Comparison of ENCODE assay signal across 1 cellular context in genomic region chr7:152435384-152436278, GRCh38.
TF ChIP-seq lines count a peak whose summit lies in the region.

KMT2C (minus strand) TSS chr7:152436003; CDS start chr7:152435786, 217 bp downstream.

TF ChIP-seq in HepG2, 621 proteins besides CTCF, POLR2A, EP300 and RAD21:
- TF ChIP-seq SAP130 (CRISPR knock-in tag; IDR thresholded peaks at IDR 0.05; ENCODE audit: low read depth) (peak; percentile 50), MBD4 (IDR thresholded peaks at IDR 0.05; ENCODE audit: borderline replicate concordance, low read length) (no peak), TGIF2 (CRISPR knock-in tag; IDR thresholded peaks at IDR 0.05) (0 out of 2 replicates have a peak, but pooled peaks have one; percentile 45), ZNF790 (CRISPR knock-in tag; IDR thresholded peaks at IDR 0.05; ENCODE audit: borderline replicate concordance) (no peak), ZNF687 (CRISPR knock-in tag; IDR thresholded peaks at IDR 0.05) (peak; percentile 53), BORCS8-MEF2B (CRISPR knock-in tag; IDR thresholded peaks at IDR 0.05) (no peak), ZFY (CRISPR knock-in tag; IDR thresholded peaks at IDR 0.05) (peak; percentile 26; the same call in 1 of the 2 replicates), GABPB1 (CRISPR knock-in tag; IDR thresholded peaks at IDR 0.05) (peak; percentile 33; the same call in 1 of the 2 replicates), UBTF (CRISPR knock-in tag; IDR thresholded peaks at IDR 0.05) (peak; percentile 47; the same call in 1 of the 2 replicates), ZNF124 (CRISPR knock-in tag; IDR thresholded peaks at IDR 0.05) (no peak), SALL1 (CRISPR knock-in tag; IDR thresholded peaks at IDR 0.05) (peak; percentile 44; the same call in 1 of the 2 replicates), MXI1 (IDR thresholded peaks at IDR 0.05; ENCODE audit: borderline replicate concordance, low read depth, low read length) (peak; percentile 27; the same call in 1 of the 3 replicates), ESRRA (CRISPR knock-in tag; IDR thresholded peaks at IDR 0.05; ENCODE audit: low read depth) (0 out of 2 replicates have a peak, but pooled peaks have one; percentile 8), ZNF563 (CRISPR knock-in tag; IDR thresholded peaks at IDR 0.05) (0 out of 2 replicates have a peak, but pooled peaks have one; percentile 14), ZNF430 (CRISPR knock-in tag; IDR thresholded peaks at IDR 0.05) (no peak; the same call in 1 of the 2 replicates), SP1 (IDR thresholded peaks at IDR 0.05) (no peak), SP1 (CRISPR knock-in tag; IDR thresholded peaks at IDR 0.05) (no peak), HDAC1 (CRISPR knock-in tag; IDR thresholded peaks at IDR 0.05) (0 out of 2 replicates have a peak, but pooled peaks have one; percentile 10), POLR2G (IDR thresholded peaks at IDR 0.05; ENCODE audit: low read depth, low read length) (peak; percentile 32; the same call in 1 of the 2 replicates), MAZ (IDR thresholded peaks at IDR 0.05; ENCODE audit: borderline replicate concordance, low read depth, low read length) (peak; percentile 32; the same call in 1 of the 2 replicates), MAZ (CRISPR knock-in tag; IDR thresholded peaks at IDR 0.05; ENCODE audit: low read depth) (peak; percentile 32; the same call in 1 of the 2 replicates), ZNF777 (CRISPR knock-in tag; IDR thresholded peaks at IDR 0.05) (0 out of 2 replicates have a peak, but pooled peaks have one; percentile 60), HCFC1 (IDR thresholded peaks at IDR 0.05; ENCODE audit: low read depth, low read length) (no peak), RBM39 (IDR thresholded peaks at IDR 0.05; ENCODE audit: low read depth, low read length, poor library complexity, severe bottlenecking) (peak; percentile 15), ZNF7 (CRISPR knock-in tag; IDR thresholded peaks at IDR 0.05) (no peak), NCOR1 (IDR thresholded peaks at IDR 0.05; ENCODE audit: borderline replicate concordance, low read length) (no peak), ZNF629 (CRISPR knock-in tag; conservative IDR thresholded peaks at IDR 0.05) (no peak), PATZ1 (CRISPR knock-in tag; IDR thresholded peaks at IDR 0.05) (peak; percentile 44; the same call in 1 of the 2 replicates), ZNF570 (CRISPR knock-in tag; IDR thresholded peaks at IDR 0.05; ENCODE audit: borderline replicate concordance) (no peak), RBFOX2 (IDR thresholded peaks at IDR 0.05; ENCODE audit: low read depth, low read length) (peak; percentile 58; the same call in 1 of the 2 replicates), ZNF335 (CRISPR knock-in tag; IDR thresholded peaks at IDR 0.05) (no peak), ZNF30 (CRISPR knock-in tag; IDR thresholded peaks at IDR 0.05) (no peak), PHF8 (CRISPR knock-in tag; IDR thresholded peaks at IDR 0.05) (peak; percentile 53), YEATS4 (CRISPR knock-in tag; IDR thresholded peaks at IDR 0.05; ENCODE audit: borderline replicate concordance) (peak; percentile 44; the same call in 1 of the 2 replicates), RXRB (CRISPR knock-in tag; IDR thresholded peaks at IDR 0.05; ENCODE audit: borderline replicate concordance) (no peak), MYC (CRISPR knock-in tag; IDR thresholded peaks at IDR 0.05; ENCODE audit: borderline replicate concordance) (0 out of 2 replicates have a peak, but pooled peaks have one; percentile 26)
- TF ChIP-seq, protein P1, sequence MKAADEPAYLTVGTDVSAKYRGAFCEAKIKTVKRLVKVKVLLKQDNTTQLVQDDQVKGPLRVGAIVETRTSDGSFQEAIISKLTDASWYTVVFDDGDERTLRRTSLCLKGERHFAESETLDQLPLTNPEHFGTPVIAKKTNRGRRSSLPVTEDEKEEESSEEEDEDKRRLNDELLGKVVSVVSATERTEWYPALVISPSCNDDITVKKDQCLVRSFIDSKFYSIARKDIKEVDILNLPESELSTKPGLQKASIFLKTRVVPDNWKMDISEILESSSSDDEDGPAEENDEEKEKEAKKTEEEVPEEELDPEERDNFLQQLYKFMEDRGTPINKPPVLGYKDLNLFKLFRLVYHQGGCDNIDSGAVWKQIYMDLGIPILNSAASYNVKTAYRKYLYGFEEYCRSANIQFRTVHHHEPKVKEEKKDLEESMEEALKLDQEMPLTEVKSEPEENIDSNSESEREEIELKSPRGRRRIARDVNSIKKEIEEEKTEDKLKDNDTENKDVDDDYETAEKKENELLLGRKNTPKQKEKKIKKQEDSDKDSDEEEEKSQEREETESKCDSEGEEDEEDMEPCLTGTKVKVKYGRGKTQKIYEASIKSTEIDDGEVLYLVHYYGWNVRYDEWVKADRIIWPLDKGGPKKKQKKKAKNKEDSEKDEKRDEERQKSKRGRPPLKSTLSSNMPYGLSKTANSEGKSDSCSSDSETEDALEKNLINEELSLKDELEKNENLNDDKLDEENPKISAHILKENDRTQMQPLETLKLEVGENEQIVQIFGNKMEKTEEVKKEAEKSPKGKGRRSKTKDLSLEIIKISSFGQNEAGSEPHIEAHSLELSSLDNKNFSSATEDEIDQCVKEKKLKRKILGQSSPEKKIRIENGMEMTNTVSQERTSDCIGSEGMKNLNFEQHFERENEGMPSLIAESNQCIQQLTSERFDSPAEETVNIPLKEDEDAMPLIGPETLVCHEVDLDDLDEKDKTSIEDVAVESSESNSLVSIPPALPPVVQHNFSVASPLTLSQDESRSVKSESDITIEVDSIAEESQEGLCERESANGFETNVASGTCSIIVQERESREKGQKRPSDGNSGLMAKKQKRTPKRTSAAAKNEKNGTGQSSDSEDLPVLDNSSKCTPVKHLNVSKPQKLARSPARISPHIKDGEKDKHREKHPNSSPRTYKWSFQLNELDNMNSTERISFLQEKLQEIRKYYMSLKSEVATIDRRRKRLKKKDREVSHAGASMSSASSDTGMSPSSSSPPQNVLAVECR (CRISPR knock-in tag; IDR thresholded peaks at IDR 0.05; ENCODE audit: borderline replicate concordance): 0 out of 2 replicates have a peak, but pooled peaks have one; percentile 3
- TF ChIP-seq, protein P2, sequence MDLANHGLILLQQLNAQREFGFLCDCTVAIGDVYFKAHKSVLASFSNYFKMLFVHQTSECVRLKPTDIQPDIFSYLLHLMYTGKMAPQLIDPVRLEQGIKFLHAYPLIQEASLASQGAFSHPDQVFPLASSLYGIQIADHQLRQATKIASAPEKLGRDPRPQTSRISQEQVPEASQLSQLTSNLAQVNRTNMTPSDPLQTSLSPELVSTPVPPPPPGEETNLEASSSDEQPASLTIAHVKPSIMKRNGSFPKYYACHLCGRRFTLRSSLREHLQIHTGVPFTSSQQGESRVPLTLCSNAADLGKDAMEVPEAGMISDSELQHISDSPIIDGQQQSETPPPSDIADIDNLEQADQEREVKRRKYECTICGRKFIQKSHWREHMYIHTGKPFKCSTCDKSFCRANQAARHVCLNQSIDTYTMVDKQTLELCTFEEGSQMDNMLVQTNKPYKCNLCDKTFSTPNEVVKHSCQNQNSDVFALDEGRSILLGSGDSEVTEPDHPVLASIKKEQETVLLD (CRISPR knock-in tag; IDR thresholded peaks at IDR 0.05; ENCODE audit: low read depth): peak; percentile 22; the same call in 1 of the 2 replicates
- TF ChIP-seq, protein P3, sequence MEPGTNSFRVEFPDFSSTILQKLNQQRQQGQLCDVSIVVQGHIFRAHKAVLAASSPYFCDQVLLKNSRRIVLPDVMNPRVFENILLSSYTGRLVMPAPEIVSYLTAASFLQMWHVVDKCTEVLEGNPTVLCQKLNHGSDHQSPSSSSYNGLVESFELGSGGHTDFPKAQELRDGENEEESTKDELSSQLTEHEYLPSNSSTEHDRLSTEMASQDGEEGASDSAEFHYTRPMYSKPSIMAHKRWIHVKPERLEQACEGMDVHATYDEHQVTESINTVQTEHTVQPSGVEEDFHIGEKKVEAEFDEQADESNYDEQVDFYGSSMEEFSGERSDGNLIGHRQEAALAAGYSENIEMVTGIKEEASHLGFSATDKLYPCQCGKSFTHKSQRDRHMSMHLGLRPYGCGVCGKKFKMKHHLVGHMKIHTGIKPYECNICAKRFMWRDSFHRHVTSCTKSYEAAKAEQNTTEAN (CRISPR knock-in tag; conservative IDR thresholded peaks at IDR 0.05): 0 out of 2 replicates have a peak, but pooled peaks have one; percentile 19
- TF ChIP-seq, protein P4, sequence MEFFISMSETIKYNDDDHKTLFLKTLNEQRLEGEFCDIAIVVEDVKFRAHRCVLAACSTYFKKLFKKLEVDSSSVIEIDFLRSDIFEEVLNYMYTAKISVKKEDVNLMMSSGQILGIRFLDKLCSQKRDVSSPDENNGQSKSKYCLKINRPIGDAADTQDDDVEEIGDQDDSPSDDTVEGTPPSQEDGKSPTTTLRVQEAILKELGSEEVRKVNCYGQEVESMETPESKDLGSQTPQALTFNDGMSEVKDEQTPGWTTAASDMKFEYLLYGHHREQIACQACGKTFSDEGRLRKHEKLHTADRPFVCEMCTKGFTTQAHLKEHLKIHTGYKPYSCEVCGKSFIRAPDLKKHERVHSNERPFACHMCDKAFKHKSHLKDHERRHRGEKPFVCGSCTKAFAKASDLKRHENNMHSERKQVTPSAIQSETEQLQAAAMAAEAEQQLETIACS (CRISPR knock-in tag; IDR thresholded peaks at IDR 0.05): peak; percentile 91
